Comparison of ENCODE assay signal across 1 cellular context in genomic region chr11:46437106-46437689, GRCh38.
TF ChIP-seq lines count a peak whose summit lies in the region.

No MANE protein-coding gene starts in this region.

TF ChIP-seq in K562, 482 proteins besides CTCF, POLR2A, EP300 and RAD21 (continued from another document):
- TF ChIP-seq TSHZ1 (CRISPR knock-in tag; IDR thresholded peaks at IDR 0.05): no peak
- TF ChIP-seq, protein P1, sequence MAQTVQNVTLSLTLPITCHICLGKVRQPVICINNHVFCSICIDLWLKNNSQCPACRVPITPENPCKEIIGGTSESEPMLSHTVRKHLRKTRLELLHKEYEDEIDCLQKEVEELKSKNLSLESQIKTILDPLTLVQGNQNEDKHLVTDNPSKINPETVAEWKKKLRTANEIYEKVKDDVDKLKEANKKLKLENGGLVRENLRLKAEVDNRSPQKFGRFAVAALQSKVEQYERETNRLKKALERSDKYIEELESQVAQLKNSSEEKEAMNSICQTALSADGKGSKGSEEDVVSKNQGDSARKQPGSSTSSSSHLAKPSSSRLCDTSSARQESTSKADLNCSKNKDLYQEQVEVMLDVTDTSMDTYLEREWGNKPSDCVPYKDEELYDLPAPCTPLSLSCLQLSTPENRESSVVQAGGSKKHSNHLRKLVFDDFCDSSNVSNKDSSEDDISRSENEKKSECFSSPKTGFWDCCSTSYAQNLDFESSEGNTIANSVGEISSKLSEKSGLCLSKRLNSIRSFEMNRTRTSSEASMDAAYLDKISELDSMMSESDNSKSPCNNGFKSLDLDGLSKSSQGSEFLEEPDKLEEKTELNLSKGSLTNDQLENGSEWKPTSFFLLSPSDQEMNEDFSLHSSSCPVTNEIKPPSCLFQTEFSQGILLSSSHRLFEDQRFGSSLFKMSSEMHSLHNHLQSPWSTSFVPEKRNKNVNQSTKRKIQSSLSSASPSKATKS (CRISPR knock-in tag; IDR thresholded peaks at IDR 0.05): no peak
